Comparison of ENCODE assay signal across 8 cellular contexts in the genomic region with DNA sequence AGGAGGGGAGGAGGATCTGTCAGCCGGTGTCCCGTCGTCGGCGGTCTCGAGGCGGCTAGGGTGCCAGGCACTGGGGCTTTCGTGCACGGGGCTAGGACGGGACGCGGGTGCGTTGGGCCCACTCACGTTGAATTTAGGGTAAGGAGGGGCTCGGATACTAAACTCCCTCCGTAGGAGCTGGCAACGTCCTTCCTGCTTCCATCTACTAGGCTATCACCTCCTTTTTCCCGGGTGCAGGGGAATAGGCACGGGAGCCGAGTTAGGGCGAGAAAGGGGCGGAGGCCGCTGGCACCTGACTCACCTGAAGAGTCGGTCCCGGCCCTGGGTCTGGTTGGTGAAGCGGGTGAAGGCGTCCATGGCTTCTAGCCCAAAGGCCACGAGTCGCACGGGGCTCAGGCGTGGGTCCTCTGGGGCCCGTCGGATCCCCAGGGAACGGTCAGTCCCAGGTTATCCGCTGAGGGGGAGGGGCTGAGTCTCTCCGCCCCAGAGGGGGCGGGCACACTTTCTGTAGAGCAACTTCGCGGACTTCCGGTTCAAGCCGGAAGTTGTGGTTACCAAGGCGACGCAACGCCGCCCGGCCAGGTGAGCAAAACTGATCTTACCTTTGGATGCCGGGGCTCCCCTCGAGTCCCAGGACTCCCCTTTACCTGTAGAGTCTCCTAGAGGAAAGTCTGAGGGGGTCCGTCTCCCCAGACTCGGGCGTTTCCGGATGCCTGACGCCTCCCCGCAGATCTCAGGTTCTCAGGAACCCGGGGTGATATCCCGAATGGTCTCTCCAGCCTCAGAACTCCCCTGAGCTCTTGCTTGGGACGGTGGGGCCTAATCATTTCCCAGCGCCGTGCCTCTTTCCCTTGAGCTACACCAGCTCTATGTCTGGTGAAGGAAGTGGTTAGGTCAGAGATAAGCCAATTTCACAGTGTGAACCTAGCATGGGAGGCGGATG. TPM values are rescaled to one million over a fixed set of nuclear protein-coding genes. Genes with fewer than 3 reads are reported as not detected.
DNase-seq lines count a peak whose midpoint lies in the region; ATAC-seq, FAIRE-seq and TF ChIP-seq lines count a peak whose summit lies in the region.

A gene with protein sequence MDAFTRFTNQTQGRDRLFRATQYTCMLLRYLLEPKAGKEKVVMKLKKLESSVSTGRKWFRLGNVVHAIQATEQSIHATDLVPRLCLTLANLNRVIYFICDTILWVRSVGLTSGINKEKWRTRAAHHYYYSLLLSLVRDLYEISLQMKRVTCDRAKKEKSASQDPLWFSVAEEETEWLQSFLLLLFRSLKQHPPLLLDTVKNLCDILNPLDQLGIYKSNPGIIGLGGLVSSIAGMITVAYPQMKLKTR (minus strand): TSS at position 479 of the 943 bp plus-strand sequence. CDS start 122 bp downstream, at position 357.
A gene (plus strand): TSS at position 536 of the 943 bp plus-strand sequence. CDS start 10,936 bp downstream, outside the sequence.

- H3F3A ChIP-seq in PC-9 (ENCODE audit: insufficient read depth, low read depth), result peaks cover 37% of the 10 kb centered on the region

- peak within 1 kb of the TSS in 5 of 6 donors; percentile 33 to 95 (median 56) for H3K27ac Mint-ChIP-seq in naive B cell

- TSS peak; percentile 68 for BruUV-seq in PC-9 (replicated peaks; lab: Mats Ljungman, UMichigan)

- intact Hi-C loops in PC-9 (cut with micrococcal nuclease; ENCODE audit: unreplicated experiment), result loop anchor here (1.0 kb wide), 1 partner anchor 27 kb away; no protein-coding TSS in a partner anchor

- no peaks in the 10 kb centered on the region for H3K9me3 ChIP-seq in PC-9 (ENCODE audit: insufficient read depth, low read depth)

- H3K36me3 Mint-ChIP-seq in naive B cell, result peaks cover 1 to 3% of the 10 kb centered on the region in 2 donors

- H3K79me2 ChIP-seq in PC-9 (ENCODE audit: low read depth), result peaks cover 20% of the 10 kb centered on the region

- peaks cover 36% of the 10 kb centered on the region for H3K4me1 ChIP-seq in PC-9 (replicated peaks; ENCODE audit: insufficient read depth)

- H3K9me3 Mint-ChIP-seq in naive B cell, result peaks cover 0 to 3% (median 0%) of the 10 kb centered on the region in 7 donors

- no peaks in the 10 kb centered on the region for H3K27me3 ChIP-seq in PC-9 (ENCODE audit: insufficient read depth, low read depth)

- in situ Hi-C loops in Caki2 (cut with HindIII; ENCODE audit: low pct_unique_long_range_greater_than_20kb, low sequenced_read_pairs), result no loop called here

- H3K4me3 ChIP-seq in PC-9, result peak within 1 kb of the TSS; percentile 82

- 0 out of 2 replicates have a peak within 1 kb of the TSS, but pooled peaks have one; percentile 24 for H3K27ac ChIP-seq in PC-9

- no peak for TF ChIP-seq CTCF in PC-9 (conservative IDR thresholded peaks at IDR 0.05)

- H3K4me3 Mint-ChIP-seq in naive B cell, result peak within 1 kb of the TSS; percentile 83 to 96 (median 89)

- DNase-seq in Caki2 (ENCODE audit: low read depth) (peak; percentile 81), HTR-8/SVneo (ENCODE audit: insufficient read length, low spot score) (peak; percentile 89), PC-9 (peak; percentile 75 to 84), fibroblast of gingiva (ENCODE audit: low read depth) (peak; percentile 62), naive B cell (peak; percentile 63)
- DNase-seq in activated T-cell treated with anti-CD3 and anti-CD28 coated beads, Interleukin-2, amount 50 U/mL, for 48 hours, result peak; percentile 84 to 86
- peak; percentile 48 to 60 for DNase-seq in stimulated activated CD8-positive, alpha-beta memory T cell treated with anti-CD3 and anti-CD28 coated beads, Interleukin-7, amount 100 ng/mL, for 4 hours (ENCODE audit: low read depth in 2 of 2)

- no peaks in the 10 kb centered on the region for H4K20me1 ChIP-seq in PC-9 (ENCODE audit: insufficient read depth)

- CTCF ChIA-PET in PC-9 (lab: Charles Lee), result no interaction called here

- no peaks in the 10 kb centered on the region for H3K9me2 ChIP-seq in PC-9 (ENCODE audit: insufficient read depth)

- FAIRE-seq in HTR-8/SVneo (lab: Jason Lieb, UNC), result no peak

- peak within 1 kb of the TSS; percentile 88 for H3K4me2 ChIP-seq in PC-9

- POLR2A ChIA-PET in PC-9 (lab: Charles Lee; ENCODE audit: unreplicated experiment), result interaction anchor here (0.6 kb wide), 1 partner anchor 329 kb away, joined by 11 read pairs; no protein-coding TSS in a partner anchor

- H3K4me1 Mint-ChIP-seq in naive B cell, result peaks cover 5 to 15% (median 12%) of the 10 kb centered on the region in 3 donors

- peak within 1 kb of the TSS; percentile 99 for H2AFZ ChIP-seq in PC-9

- no peaks in the 10 kb centered on the region for H3K27me3 Mint-ChIP-seq in naive B cell

- peaks cover 6% of the 10 kb centered on the region; the same call in 1 of the 2 replicates for H3K36me3 ChIP-seq in PC-9 (ENCODE audit: low read depth)

- ATAC-seq in GM21381 (IDR thresholded peaks at IDR 0.05; ENCODE audit: unreplicated experiment), result peak; percentile 91
- ATAC-seq in naive B cell (ENCODE audit: low read depth in 2 of 2), result peak; percentile 82 to 94

RNA-seq across cellular contexts. Expression of the first gene that starts in this region (rescaled TPM):
- total RNA-seq in Caki2 (2014; rRNA removed; shearing (Covaris generic); ENCODE audit: low replicate concordance), result 9.8 and 12.6 TPM in 2 replicates
- total RNA-seq in PC-9 (2021), result 11.7 and 12.8 TPM in 2 replicates
- 1 to 10 TPM in 4 of 6 donors, under 1 TPM in 1, not detected in 1; 0.98 to 3.5 (median 1.7) TPM for polyA plus RNA-seq in naive B cell (ENCODE audit: low read depth in 6 of 6)

RNA-seq across cellular contexts. Expression of the second gene that starts in this region (rescaled TPM):
- 0.93 and 1.5 TPM in 2 replicates for total RNA-seq in Caki2 (2014; rRNA removed; shearing (Covaris generic); ENCODE audit: low replicate concordance)
- 1.1 and 1.8 TPM in 2 replicates for total RNA-seq in PC-9 (2021)
- polyA plus RNA-seq in naive B cell (ENCODE audit: low read depth in 6 of 6), result not detected

Comparison
In these comparisons a context has a peak if more than half of its experiments do, and no peak if none do; other contexts are left out.
1. Peak in every context shown above with its lines: DNase-seq, ATAC-seq, H3K4me3 ChIP-seq and H3K27ac ChIP-seq.